ENCODE assay signal across 8 cellular contexts in genomic region chr13:40490086-40490723, GRCh38.
A peak's percentile ranks its signal among the peaks of the same experiment; 100 is the strongest.
DNase-seq lines count a peak whose midpoint lies in the region; ATAC-seq, FAIRE-seq and TF ChIP-seq lines count a peak whose summit lies in the region.

No MANE protein-coding gene starts in this region.

- intact Hi-C loops in pancreas (cut with DNase I) (no loop called here), mammary epithelial cell (cut with micrococcal nuclease) (no loop called here)

- no TSS peak for BruUV-seq in mammary epithelial cell (replicated peaks; lab: Mats Ljungman, UMichigan)

- no peaks in the 10 kb centered on the region for H4K20me1 ChIP-seq in mammary epithelial cell (ENCODE audit: insufficient read depth, low read length)

- peaks cover 0 to 5% (median 5%) of the 10 kb centered on the region in 3 donors for H3K4me1 ChIP-seq in pancreas
- peaks cover 2% of the 10 kb centered on the region for H3K4me1 ChIP-seq in mammary epithelial cell (ENCODE audit: insufficient read depth, low read length)

- no peak overlapping the region for H2AFZ ChIP-seq in mammary epithelial cell (ENCODE audit: low read depth, low read length)

- peak in 3 of 4 donors; percentile 32 to 36 (median 34) for ATAC-seq in pancreas

- 60 to 61% methylated on average over 7 of the region's 7 CpGs for WGBS in pancreas, 2 donors
- WGBS in mammary epithelial cell (ENCODE audit: low coverage, missing lambda C conversion rate) = 77% methylated on average over 7 of the region's 7 CpGs

- H3K4me2 ChIP-seq in mammary epithelial cell (ENCODE audit: insufficient read depth, low read depth, low read length) = no peak overlapping the region

- no peaks in the 10 kb centered on the region for H3K79me2 ChIP-seq in mammary epithelial cell (ENCODE audit: insufficient read depth, low read length)

- CTCF ChIA-PET in mammary epithelial cell (lab: Charles Lee; ENCODE audit: low non-redundant PET) = no interaction called here

- dilution Hi-C loops in mammary epithelial cell (cut with HindIII; ENCODE audit: low sequenced_read_pairs) = loop anchor here (10.0 kb wide), 1 partner anchor 65 kb away; no protein-coding TSS in a partner anchor

- no peaks in the 10 kb centered on the region for H3K36me3 ChIP-seq in pancreas
- no peaks in the 10 kb centered on the region for H3K36me3 ChIP-seq in mammary epithelial cell (ENCODE audit: insufficient read depth, low read length)

- DNase-seq in HT-29 (ENCODE audit: low spot score) (peak; percentile 64), NOMO-1 treated with dmso at 0.1 percent for 144 hours (lab: John Stamatoyannopoulos, UW; ENCODE audit: unreplicated experiment) (peak; percentile 5), pancreas (no peak), putamen (ENCODE audit: low spot score) (no peak), SK-N-DZ (ENCODE audit: low spot score) (no peak), foreskin melanocyte (no peak), mammary epithelial cell (no peak)
- DNase-seq in activated effector memory CD4-positive, alpha-beta T cell treated with Interleukin-2 at 50 U/mL for 16 hours = peak; percentile 38

- no peak overlapping the region for H3K9ac ChIP-seq in mammary epithelial cell (ENCODE audit: insufficient read depth, low read length)

- FAIRE-seq in pancreas (lab: Jason Lieb, UNC) = no peak

- TF ChIP-seq CTCF in pancreas (IDR thresholded peaks at IDR 0.05) (no peak), mammary epithelial cell (conservative IDR thresholded peaks at IDR 0.05 in 1 of 2, IDR thresholded peaks at IDR 0.05 in 1 of 2; ENCODE audit: extremely low read depth in 1 of 2, insufficient read depth in 1 of 2, low read depth in 1 of 2, low read length in 2 of 2) (no peak)

- H3K9me3 ChIP-seq in pancreas (no peaks in the 10 kb centered on the region), mammary epithelial cell (replicated peaks; ENCODE audit: insufficient read depth, low read length) (no peaks in the 10 kb centered on the region)

- in situ Hi-C loops in mammary epithelial cell (cut with MboI; ENCODE audit: low sequenced_read_pairs in 2 of 2) = no loop called here

- H3K27ac ChIP-seq in pancreas (no peak overlapping the region), mammary epithelial cell (ENCODE audit: insufficient read depth, low read depth, low read length) (no peak overlapping the region)

- no peaks in the 10 kb centered on the region for H3K27me3 ChIP-seq in pancreas
- no peaks in the 10 kb centered on the region for H3K27me3 ChIP-seq in mammary epithelial cell (ENCODE audit: insufficient read depth, low read length)

- H3K4me3 ChIP-seq in pancreas (no peak overlapping the region), mammary epithelial cell (replicated peaks in 1 of 3; ENCODE audit: insufficient read depth in 1 of 3, low read depth in 2 of 3, low read length in 3 of 3) (no peak overlapping the region)

Comparison
In these comparisons a context has a peak if more than half of its experiments do, and no peak if none do; other contexts are left out.
1. DNase-seq: peak in HT-29 (single experiment), NOMO-1 treated with dmso at 0.1 percent for 144 hours (single experiment) and activated effector memory CD4-positive, alpha-beta T cell treated with Interleukin-2 at 50 U/mL for 16 hours (single experiment); none in pancreas (0 of 6), putamen (single experiment), SK-N-DZ (single experiment), foreskin melanocyte (single experiment) and mammary epithelial cell (single experiment).